8 cellular contexts compared by ENCODE assay signal in genomic region chr12:106954462-106955376, GRCh38. TPM values are rescaled to one million over a fixed set of nuclear protein-coding genes. Genes with fewer than 3 reads are reported as not detected.
DNase-seq lines count a peak whose midpoint lies in the region; ATAC-seq and TF ChIP-seq lines count a peak whose summit lies in the region.

No MANE protein-coding gene starts in this region.

- H3K27ac ChIP-seq in IMR-90 (ENCODE audit: insufficient read depth, low read length) (peak overlapping the region; percentile 85), right atrium auricular region (peak overlapping the region; percentile 99), rectal smooth muscle tissue (ENCODE audit: low read depth, low read length) (peak overlapping the region; percentile 98)

- peaks cover 5% of the 10 kb centered on the region for H3K9me3 Mint-ChIP-seq in activated naive CD8-positive, alpha-beta T cell treated with anti-CD3 and anti-CD28 coated beads, Interleukin-2, amount 10 ng/mL, durations not matched to agents 7 days and 5 days

- H3K9me1 ChIP-seq in IMR-90 (ENCODE audit: insufficient read depth, low read length) = no peaks in the 10 kb centered on the region

- peaks cover 8 to 18% of the 10 kb centered on the region in 2 experiments for H3K79me1 ChIP-seq in IMR-90 (ENCODE audit: low read depth in 1 of 2, low read length in 2 of 2)

- CTCF ChIA-PET in IMR-90 (lab: Yijun Ruan, JAX) = interaction anchor here (0.6 kb wide), 1 partner anchor 423 kb away, joined by 4 read pairs; no protein-coding TSS in a partner anchor

- DNase-seq in SHP77 (lab: John Stamatoyannopoulos, UW) (peak; percentile 27 to 28), SHP77 treated with DMSO at 0.1 percent for 48 hours (lab: John Stamatoyannopoulos, UW) (no peak), IMR-90 (peak; percentile 29), right atrium auricular region (ENCODE audit: low spot score) (peak; percentile 59), HK-2 (ENCODE audit: unreplicated experiment) (no peak)
- DNase-seq in activated naive CD8-positive, alpha-beta T cell treated with anti-CD3 and anti-CD28 coated beads, Interleukin-2, amount 10 ng/mL, durations not matched to agents 7 days and 5 days = peak; percentile 41

- BruUV-seq in IMR-90 (replicated peaks; lab: Mats Ljungman, UMichigan) = TSS peak; percentile 39

- peak overlapping the region; percentile 36 for H2BK5ac ChIP-seq in IMR-90 (ENCODE audit: low read depth, low read length, poor library complexity, severe bottlenecking)

- peak overlapping the region; percentile 89 for H3K4me2 ChIP-seq in IMR-90 (ENCODE audit: low read depth, low read length)

- peaks cover 15% of the 10 kb centered on the region for H3K4me1 Mint-ChIP-seq in activated naive CD8-positive, alpha-beta T cell treated with anti-CD3 and anti-CD28 coated beads, Interleukin-2, amount 10 ng/mL, durations not matched to agents 7 days and 5 days

- H3K9ac ChIP-seq in IMR-90 (ENCODE audit: low read depth, low read length) (peak overlapping the region; percentile 86), rectal smooth muscle tissue (ENCODE audit: low read length) (peak overlapping the region; percentile 6)

- TF ChIP-seq RAD21 in IMR-90 (IDR thresholded peaks at IDR 0.05; ENCODE audit: low read length) = no peak

- H2AFZ ChIP-seq in IMR-90 (replicated peaks; ENCODE audit: low read length, poor library complexity) = peak overlapping the region; percentile 91

- H2BK120ac ChIP-seq in IMR-90 (ENCODE audit: low read depth, low read length) = no peak overlapping the region

- WGBS in IMR-90 (ENCODE audit: extremely low coverage in 2 of 2, insufficient read length in 1 of 2), 2 experiments = 21% methylated on average over 10 of the region's 36 CpGs; no CpG with 5 or more reads in 1 of the 2 experiments

- H3K27me3 Mint-ChIP-seq in activated naive CD8-positive, alpha-beta T cell treated with anti-CD3 and anti-CD28 coated beads, Interleukin-2, amount 10 ng/mL, durations not matched to agents 7 days and 5 days = peaks cover 5% of the 10 kb centered on the region

- no peak overlapping the region for H2BK20ac ChIP-seq in IMR-90 (ENCODE audit: low read depth, low read length)

- dilution Hi-C loops in IMR-90 (cut with HindIII; ENCODE audit: low sequenced_read_pairs, unreplicated experiment) = no loop called here

- H3K4ac ChIP-seq in IMR-90 (ENCODE audit: low read depth, low read length) = peak overlapping the region; percentile 61

- H3K14ac ChIP-seq in IMR-90 (replicated peaks; ENCODE audit: low read depth, low read length) = peak overlapping the region; percentile 54

- peak overlapping the region; percentile 91 for H3K27ac Mint-ChIP-seq in activated naive CD8-positive, alpha-beta T cell treated with anti-CD3 and anti-CD28 coated beads, Interleukin-2, amount 10 ng/mL, durations not matched to agents 7 days and 5 days

- peak overlapping the region; percentile 22; the same call in 1 of the 2 replicates for H2AK5ac ChIP-seq in IMR-90 (ENCODE audit: low read depth, low read length)

- in situ Hi-C loops in IMR-90 (cut with MboI; ENCODE audit: low sequenced_read_pairs) = no loop called here

- H3K4me3 Mint-ChIP-seq in activated naive CD8-positive, alpha-beta T cell treated with anti-CD3 and anti-CD28 coated beads, Interleukin-2, amount 10 ng/mL, durations not matched to agents 7 days and 5 days = peak overlapping the region; percentile 95

- peaks cover 24% of the 10 kb centered on the region for H4K20me1 ChIP-seq in IMR-90 (ENCODE audit: insufficient read depth, low read length)

- peak overlapping the region; percentile 75 for H2AK9ac ChIP-seq in IMR-90 (replicated peaks; ENCODE audit: low read depth, low read length, poor library complexity)

- no peaks in the 10 kb centered on the region for H3K9me3 ChIP-seq in IMR-90 (ENCODE audit: control insufficient read depth, insufficient read depth, low read length)
- H3K9me3 ChIP-seq in right atrium auricular region = no peaks in the 10 kb centered on the region

- H3K36me3 Mint-ChIP-seq in activated naive CD8-positive, alpha-beta T cell treated with anti-CD3 and anti-CD28 coated beads, Interleukin-2, amount 10 ng/mL, durations not matched to agents 7 days and 5 days = peaks cover 4% of the 10 kb centered on the region

- H3K56ac ChIP-seq in IMR-90 (ENCODE audit: extremely low read depth, insufficient read depth, low read length) = peak overlapping the region; percentile 54; the same call in 1 of the 2 replicates

- H3K4me1 ChIP-seq in IMR-90 (ENCODE audit: control insufficient read depth, insufficient read depth, low read length) (peaks cover 4% of the 10 kb centered on the region), right atrium auricular region (peaks cover 0 to 37% of the 10 kb centered on the region in 2 donors), rectal smooth muscle tissue (ENCODE audit: control insufficient read depth, insufficient read depth, low read length) (no peaks in the 10 kb centered on the region)

- TF ChIP-seq CTCF in IMR-90 (conservative IDR thresholded peaks at IDR 0.05; ENCODE audit: low read depth, low read length) (no peak), right atrium auricular region (IDR thresholded peaks at IDR 0.05) (no peak)

- H3K27me3 ChIP-seq in IMR-90 (ENCODE audit: control insufficient read depth, insufficient read depth, low read length) = no peaks in the 10 kb centered on the region
- H3K27me3 ChIP-seq in right atrium auricular region = no peaks in the 10 kb centered on the region
- no peaks in the 10 kb centered on the region for H3K27me3 ChIP-seq in rectal smooth muscle tissue (ENCODE audit: control insufficient read depth, insufficient read depth, low read length)

- H3K4me3 ChIP-seq in IMR-90 (ENCODE audit: insufficient read depth, low read depth, low read length) = peak overlapping the region; percentile 85
- peak overlapping the region; percentile 92 to 97 for H3K4me3 ChIP-seq in right atrium auricular region
- peak overlapping the region; percentile 94 for H3K4me3 ChIP-seq in rectal smooth muscle tissue (ENCODE audit: low read length)

- 0 out of 2 replicates have a peak overlapping the region, but pooled peaks have one; percentile 32 for H3K23ac ChIP-seq in IMR-90 (ENCODE audit: low read depth, low read length)

- H3K18ac ChIP-seq in IMR-90 (ENCODE audit: low read depth, low read length) = peak overlapping the region; percentile 68

- intact Hi-C loops in IMR-90 (cut with micrococcal nuclease) = loop anchor here (1.0 kb wide), 1 partner anchor 180 kb away; the partner anchor contains the start of gene RIC8B

- no peak for ATAC-seq in IMR-90 (ENCODE audit: low read depth)
- peak; percentile 12 for ATAC-seq in activated naive CD8-positive, alpha-beta T cell treated with anti-CD3 and anti-CD28 coated beads, Interleukin-2, amount 10 ng/mL, durations not matched to agents 7 days and 5 days (ENCODE audit: low read depth)
- no peak for ATAC-seq in GM18502 (IDR thresholded peaks at IDR 0.05; ENCODE audit: poor library complexity, unreplicated experiment)

- no peak for TF ChIP-seq POLR2A in IMR-90 (IDR thresholded peaks at IDR 0.05; ENCODE audit: low read depth, low read length)

- H2BK15ac ChIP-seq in IMR-90 (ENCODE audit: low read depth, low read length) = 0 out of 3 replicates have a peak overlapping the region, but pooled peaks have one; percentile 27

- H3K36me3 ChIP-seq in IMR-90 (ENCODE audit: control insufficient read depth, insufficient read depth, low read length) (peaks cover 3% of the 10 kb centered on the region; the same call in 1 of the 2 replicates), right atrium auricular region (no peaks in the 10 kb centered on the region), rectal smooth muscle tissue (ENCODE audit: control insufficient read depth, insufficient read depth, low read length) (no peaks in the 10 kb centered on the region)

- peak overlapping the region; percentile 78 to 85 for H4K8ac ChIP-seq in IMR-90 (ENCODE audit: low read depth in 2 of 2, low read length in 2 of 2)

- peak overlapping the region; percentile 78 for H4K5ac ChIP-seq in IMR-90 (ENCODE audit: low read depth, low read length)

- H4K91ac ChIP-seq in IMR-90 (ENCODE audit: insufficient read depth, low read depth, low read length) = peak overlapping the region; percentile 29; the same call in 1 of the 2 replicates

- POLR2A ChIA-PET in IMR-90 (lab: Charles Lee; ENCODE audit: unreplicated experiment) = interaction anchor here (0.6 to 0.7 kb wide), 2 partner anchors 209 to 1646 kb away, joined by 3 read pairs; no protein-coding TSS in a partner anchor
- POLR2A ChIA-PET in activated naive CD8-positive, alpha-beta T cell treated with anti-CD3 and anti-CD28 coated beads, Interleukin-2, amount 10 ng/mL, durations not matched to agents 7 days and 5 days (lab: Charles Lee) = interaction anchor here (0.8 to 2.3 kb wide), 4 partner anchors 23 to 653 kb away, joined by 3 to 11 read pairs (median 6); partner anchors contain the start of genes MTERF2 and TCP11L2

TF ChIP-seq in IMR-90, 13 proteins besides CTCF, POLR2A, EP300 and RAD21 (continues in another document):
- TF ChIP-seq BHLHE40 (IDR thresholded peaks at IDR 0.05; ENCODE audit: low read depth, low read length) = no peak
- no peak for TF ChIP-seq NFE2L2 (IDR thresholded peaks at IDR 0.05; ENCODE audit: low read depth, low read length)
- no peak for TF ChIP-seq SMC3 (IDR thresholded peaks at IDR 0.05; ENCODE audit: low read depth, low read length)
- no peak for TF ChIP-seq FOS (IDR thresholded peaks at IDR 0.05; ENCODE audit: low read depth, low read length)

RNA-seq across cellular contexts. Expression of gene TMEM263, which starts 1.0 kb away (rescaled TPM):
- total RNA-seq in IMR-90 (2012; rRNA removed) (99.7 and 154 TPM in 2 replicates), right atrium auricular region (10 to 100 TPM; 46.4 to 59.7 TPM)
- 43.1 and 47.9 TPM in 2 replicates for polyA plus RNA-seq in IMR-90 (2012; rRNA removed)
- 15.0 and 17.6 TPM in 2 replicates for polyA plus RNA-seq in IMR-90 (2012; cell fraction: cytosol; rRNA removed)
- polyA plus RNA-seq in IMR-90 (2012; cell fraction: nucleus; rRNA removed; ENCODE audit: low replicate concordance) = 7.6 and 59.5 TPM in 2 replicates
- total RNA-seq in activated naive CD8-positive, alpha-beta T cell treated with anti-CD3 and anti-CD28 coated beads, Interleukin-2, amount 10 ng/mL, durations not matched to agents 7 days and 5 days = 10 to 100 TPM; 28.5 to 29.6 TPM

RNA-seq across cellular contexts. Expression of gene MTERF2, which starts 32.2 kb away (rescaled TPM):
- total RNA-seq in IMR-90 (2012; rRNA removed) (3.0 and 3.3 TPM in 2 replicates), right atrium auricular region (10 to 100 TPM; 18.2 to 26.8 TPM)
- 2.6 and 3.8 TPM in 2 replicates for polyA plus RNA-seq in IMR-90 (2012; rRNA removed)
- 0.56 and 1.6 TPM in 2 replicates for polyA plus RNA-seq in IMR-90 (2012; cell fraction: cytosol; rRNA removed)
- polyA plus RNA-seq in IMR-90 (2012; cell fraction: nucleus; rRNA removed; ENCODE audit: low replicate concordance) = 2.3 and 12.8 TPM in 2 replicates
- total RNA-seq in activated naive CD8-positive, alpha-beta T cell treated with anti-CD3 and anti-CD28 coated beads, Interleukin-2, amount 10 ng/mL, durations not matched to agents 7 days and 5 days = 1 to 10 TPM; 6.8 to 7.9 TPM

Comparison
In these comparisons a context has a peak if more than half of its experiments do, and no peak if none do; other contexts are left out.
1. DNase-seq: peak in SHP77 (2 of 2), IMR-90 (single experiment), activated naive CD8-positive, alpha-beta T cell treated with anti-CD3 and anti-CD28 coated beads, Interleukin-2, amount 10 ng/mL, durations not matched to agents 7 days and 5 days (single experiment) and right atrium auricular region (single experiment); none in SHP77 treated with DMSO at 0.1 percent for 48 hours (single experiment) and HK-2 (single experiment).
2. Peak in every context shown above with its lines, with median percentiles within 50 percentile points of each other: H3K27ac ChIP-seq and H3K4me3 ChIP-seq.